Comparison of ENCODE assay signal across 23 cellular contexts in genomic region chr11:27246925-27247324, GRCh38.
"Had no signal": no experiment of that assay in that cellular context is flagged by ENCODE, and none has a peak within 500 bp of the region (broad histone marks: within the 10 kb centered on the region; RNA-seq: fewer than 3 reads in every experiment).

No MANE protein-coding gene starts in this region.

- ATAC-seq: activated CD8-positive, alpha-beta T cell treated with anti-CD3 and anti-CD28 coated beads for 36 hours; activated naive CD4-positive, alpha-beta T cell treated with anti-CD3 and anti-CD28 coated beads, Interleukin-2, amount 50 U/mL, for 72 hours; body of pancreas; gastroesophageal sphincter; lower lobe of right lung; psoas muscle; stimulated activated naive CD8-positive, alpha-beta T cell treated with anti-CD3 and anti-CD28 coated beads, Interleukin-15, Interleukin-2, amounts not matched to agents 100 U/mL and 50 U/mL, for 24 hours had no signal

- H3K4me3 ChIP-seq: body of pancreas, colonic mucosa, gastroesophageal sphincter, lower lobe of right lung, psoas muscle, testis, transverse colon had no signal

- DNase-seq: activated CD4-positive, alpha-beta T cell treated with anti-CD3 and anti-CD28 coated beads for 1 hour; activated CD4-positive, alpha-beta T cell treated with anti-CD3 and anti-CD28 coated beads, Interleukin-2, amount 50 U/mL, for 1 hour; activated CD8-positive, alpha-beta T cell treated with anti-CD3 and anti-CD28 coated beads for 36 hours; activated T-cell treated with anti-CD3 and anti-CD28 coated beads, Interleukin-2, amount 50 U/mL, for 48 hours; anterior cingulate cortex; body of pancreas; cerebellar nuclear complex; colonic mucosa; effector memory CD4-positive, alpha-beta T cell; erythroblast; hypothalamus; immature natural killer cell; kidney; lower lobe of right lung; naive B cell; psoas muscle; stimulated activated CD4-positive, alpha-beta T cell treated with anti-CD3 and anti-CD28 coated beads, Interleukin-2, amount 100 ng/mL, for 48 hours; stimulated activated naive CD8-positive, alpha-beta T cell treated with anti-CD3 and anti-CD28 coated beads, Interleukin-15, Interleukin-2, amounts not matched to agents 100 U/mL and 50 U/mL, for 24 hours; T-helper 2 cell; testis; transverse colon had no signal
